In the genomic region with DNA sequence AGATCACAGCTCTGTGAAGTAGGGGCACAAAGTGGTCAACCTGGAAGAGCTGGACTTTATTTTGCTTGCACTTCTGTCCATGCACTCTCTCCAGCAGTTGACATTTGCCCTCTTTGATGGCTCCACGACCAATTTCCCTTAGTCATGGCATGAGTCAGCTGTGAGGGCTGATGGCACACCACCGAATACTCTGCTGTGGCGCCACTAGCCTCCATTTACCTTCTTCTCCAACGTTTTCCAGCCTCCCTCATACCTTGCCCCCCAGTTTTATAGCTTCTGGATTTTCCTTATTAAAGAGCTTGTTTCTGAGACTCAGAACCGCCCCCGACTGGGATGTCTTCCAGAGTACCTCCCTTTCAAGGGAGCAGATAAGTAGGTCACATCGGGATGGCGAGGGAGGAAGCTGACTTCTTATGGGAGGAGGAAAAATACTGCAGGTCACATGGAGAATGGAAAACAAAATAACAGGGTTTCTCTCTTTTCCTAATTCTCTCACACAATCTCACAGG, we compare ENCODE assay signal across 1 cellular context.
TF ChIP-seq lines count a peak whose summit lies in the region.

No MANE protein-coding gene starts in this region.

TF ChIP-seq in HepG2, 621 proteins besides CTCF, POLR2A, EP300 and RAD21 (continued from another document and continues in another):
- TF ChIP-seq NAIF1 (CRISPR knock-in tag; IDR thresholded peaks at IDR 0.05; ENCODE audit: borderline replicate concordance) (no peak), FOXK1 (CRISPR knock-in tag; IDR thresholded peaks at IDR 0.05; ENCODE audit: borderline replicate concordance, low read depth) (peak; percentile 58; the same call in 1 of the 2 replicates), ZNF614 (CRISPR knock-in tag; IDR thresholded peaks at IDR 0.05; ENCODE audit: borderline replicate concordance) (0 out of 2 replicates have a peak, but pooled peaks have one; percentile 26), PRMT3 (CRISPR knock-in tag; IDR thresholded peaks at IDR 0.05; ENCODE audit: borderline replicate concordance, low read depth) (no peak), GTF2F1 (IDR thresholded peaks at IDR 0.05; ENCODE audit: low read length) (no peak), GPN1 (CRISPR knock-in tag; IDR thresholded peaks at IDR 0.05; ENCODE audit: borderline replicate concordance) (no peak), FOXA1 (IDR thresholded peaks at IDR 0.05) (no peak), FOXA1 (CRISPR knock-in tag; IDR thresholded peaks at IDR 0.05) (peak; percentile 55), MAFG (CRISPR knock-in tag; IDR thresholded peaks at IDR 0.05) (peak; percentile 99), ZNF660 (CRISPR knock-in tag; IDR thresholded peaks at IDR 0.05; ENCODE audit: borderline replicate concordance, low read depth) (no peak), SAP130 (CRISPR knock-in tag; IDR thresholded peaks at IDR 0.05; ENCODE audit: low read depth) (peak; percentile 94), ZSCAN9 (CRISPR knock-in tag; IDR thresholded peaks at IDR 0.05; ENCODE audit: borderline replicate concordance) (no peak), TCF7 (IDR thresholded peaks at IDR 0.05; ENCODE audit: low read depth) (peak; percentile 25; the same call in 1 of the 2 replicates), ZNF605 (CRISPR knock-in tag; IDR thresholded peaks at IDR 0.05) (no peak), DNMT3B (CRISPR knock-in tag; conservative IDR thresholded peaks at IDR 0.05) (no peak), ZNF557 (CRISPR knock-in tag; IDR thresholded peaks at IDR 0.05) (no peak), SUZ12 (IDR thresholded peaks at IDR 0.05; ENCODE audit: low read depth, low read length) (no peak), ZMYM2 (CRISPR knock-in tag; IDR thresholded peaks at IDR 0.05) (no peak), ZNF788 (CRISPR knock-in tag; IDR thresholded peaks at IDR 0.05; ENCODE audit: borderline replicate concordance) (no peak; the same call in 1 of the 2 replicates), ZNF383 (CRISPR knock-in tag; IDR thresholded peaks at IDR 0.05; ENCODE audit: borderline replicate concordance) (no peak), KLF11 (CRISPR knock-in tag; IDR thresholded peaks at IDR 0.05) (no peak), MBD4 (IDR thresholded peaks at IDR 0.05; ENCODE audit: borderline replicate concordance, low read length) (no peak), ZZZ3 (CRISPR knock-in tag; IDR thresholded peaks at IDR 0.05; ENCODE audit: borderline replicate concordance) (no peak), DR1 (CRISPR knock-in tag; IDR thresholded peaks at IDR 0.05) (no peak), ZNF17 (CRISPR knock-in tag; IDR thresholded peaks at IDR 0.05) (no peak), ZNF235 (CRISPR knock-in tag; IDR thresholded peaks at IDR 0.05; ENCODE audit: borderline replicate concordance) (no peak), ZNF333 (CRISPR knock-in tag; IDR thresholded peaks at IDR 0.05; ENCODE audit: borderline replicate concordance) (no peak), ZNF703 (CRISPR knock-in tag; IDR thresholded peaks at IDR 0.05; ENCODE audit: borderline replicate concordance) (no peak), ZNF724P (CRISPR knock-in tag; IDR thresholded peaks at IDR 0.05; ENCODE audit: borderline replicate concordance) (no peak), KLF6 (CRISPR knock-in tag; IDR thresholded peaks at IDR 0.05) (no peak), TBP (CRISPR knock-in tag; IDR thresholded peaks at IDR 0.05) (no peak), ARNTL (CRISPR knock-in tag; IDR thresholded peaks at IDR 0.05) (no peak), SPEN (CRISPR knock-in tag; IDR thresholded peaks at IDR 0.05; ENCODE audit: low read depth) (no peak; the same call in 1 of the 2 replicates), HNRNPLL (IDR thresholded peaks at IDR 0.05; ENCODE audit: low read depth, low read length, poor library complexity, severe bottlenecking) (no peak), ZNF589 (CRISPR knock-in tag; conservative IDR thresholded peaks at IDR 0.05) (no peak), SSRP1 (CRISPR knock-in tag; IDR thresholded peaks at IDR 0.05) (no peak), FOXA3 (CRISPR knock-in tag; IDR thresholded peaks at IDR 0.05) (peak; percentile 75), MXD4 (CRISPR knock-in tag; IDR thresholded peaks at IDR 0.05) (no peak), FOXJ3 (CRISPR knock-in tag; IDR thresholded peaks at IDR 0.05; ENCODE audit: borderline replicate concordance) (no peak)
- TF ChIP-seq, protein P1, sequence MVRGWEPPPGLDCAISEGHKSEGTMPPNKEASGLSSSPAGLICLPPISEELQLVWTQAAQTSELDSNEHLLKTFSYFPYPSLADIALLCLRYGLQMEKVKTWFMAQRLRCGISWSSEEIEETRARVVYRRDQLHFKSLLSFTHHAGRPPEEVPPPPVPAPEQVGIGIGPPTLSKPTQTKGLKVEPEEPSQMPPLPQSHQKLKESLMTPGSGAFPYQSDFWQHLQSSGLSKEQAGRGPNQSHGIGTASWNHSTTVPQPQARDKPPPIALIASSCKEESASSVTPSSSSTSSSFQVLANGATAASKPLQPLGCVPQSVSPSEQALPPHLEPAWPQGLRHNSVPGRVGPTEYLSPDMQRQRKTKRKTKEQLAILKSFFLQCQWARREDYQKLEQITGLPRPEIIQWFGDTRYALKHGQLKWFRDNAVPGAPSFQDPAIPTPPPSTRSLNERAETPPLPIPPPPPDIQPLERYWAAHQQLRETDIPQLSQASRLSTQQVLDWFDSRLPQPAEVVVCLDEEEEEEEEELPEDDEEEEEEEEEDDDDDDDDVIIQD (CRISPR knock-in tag; IDR thresholded peaks at IDR 0.05; ENCODE audit: low read depth) = 0 out of 2 replicates have a peak, but pooled peaks have one; percentile 37
- TF ChIP-seq, protein P2, sequence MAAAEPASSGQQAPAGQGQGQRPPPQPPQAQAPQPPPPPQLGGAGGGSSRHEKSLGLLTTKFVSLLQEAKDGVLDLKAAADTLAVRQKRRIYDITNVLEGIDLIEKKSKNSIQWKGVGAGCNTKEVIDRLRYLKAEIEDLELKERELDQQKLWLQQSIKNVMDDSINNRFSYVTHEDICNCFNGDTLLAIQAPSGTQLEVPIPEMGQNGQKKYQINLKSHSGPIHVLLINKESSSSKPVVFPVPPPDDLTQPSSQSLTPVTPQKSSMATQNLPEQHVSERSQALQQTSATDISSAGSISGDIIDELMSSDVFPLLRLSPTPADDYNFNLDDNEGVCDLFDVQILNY (CRISPR knock-in tag; conservative IDR thresholded peaks at IDR 0.05) = no peak
- TF ChIP-seq, protein P3, sequence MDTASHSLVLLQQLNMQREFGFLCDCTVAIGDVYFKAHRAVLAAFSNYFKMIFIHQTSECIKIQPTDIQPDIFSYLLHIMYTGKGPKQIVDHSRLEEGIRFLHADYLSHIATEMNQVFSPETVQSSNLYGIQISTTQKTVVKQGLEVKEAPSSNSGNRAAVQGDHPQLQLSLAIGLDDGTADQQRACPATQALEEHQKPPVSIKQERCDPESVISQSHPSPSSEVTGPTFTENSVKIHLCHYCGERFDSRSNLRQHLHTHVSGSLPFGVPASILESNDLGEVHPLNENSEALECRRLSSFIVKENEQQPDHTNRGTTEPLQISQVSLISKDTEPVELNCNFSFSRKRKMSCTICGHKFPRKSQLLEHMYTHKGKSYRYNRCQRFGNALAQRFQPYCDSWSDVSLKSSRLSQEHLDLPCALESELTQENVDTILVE (CRISPR knock-in tag; IDR thresholded peaks at IDR 0.05) = no peak
- TF ChIP-seq, protein P4, sequence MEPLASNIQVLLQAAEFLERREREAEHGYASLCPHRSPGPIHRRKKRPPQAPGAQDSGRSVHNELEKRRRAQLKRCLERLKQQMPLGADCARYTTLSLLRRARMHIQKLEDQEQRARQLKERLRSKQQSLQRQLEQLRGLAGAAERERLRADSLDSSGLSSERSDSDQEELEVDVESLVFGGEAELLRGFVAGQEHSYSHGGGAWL (CRISPR knock-in tag; IDR thresholded peaks at IDR 0.05) = no peak
- TF ChIP-seq, protein P5, sequence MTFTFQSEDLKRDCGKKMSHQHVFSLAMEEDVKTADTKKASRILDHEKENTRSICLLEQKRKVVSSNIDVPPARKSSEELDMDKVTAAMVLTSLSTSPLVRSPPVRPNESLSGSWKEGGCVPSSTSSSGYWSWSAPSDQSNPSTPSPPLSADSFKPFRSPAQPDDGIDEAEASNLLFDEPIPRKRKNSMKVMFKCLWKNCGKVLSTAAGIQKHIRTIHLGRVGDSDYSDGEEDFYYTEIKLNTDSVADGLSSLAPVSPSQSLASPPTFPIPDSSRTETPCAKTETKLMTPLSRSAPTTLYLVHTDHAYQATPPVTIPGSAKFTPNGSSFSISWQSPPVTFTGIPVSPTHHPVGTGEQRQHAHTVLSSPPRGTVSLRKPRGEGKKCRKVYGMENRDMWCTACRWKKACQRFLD (CRISPR knock-in tag; IDR thresholded peaks at IDR 0.05; ENCODE audit: borderline replicate concordance) = no peak
- TF ChIP-seq, protein P6, sequence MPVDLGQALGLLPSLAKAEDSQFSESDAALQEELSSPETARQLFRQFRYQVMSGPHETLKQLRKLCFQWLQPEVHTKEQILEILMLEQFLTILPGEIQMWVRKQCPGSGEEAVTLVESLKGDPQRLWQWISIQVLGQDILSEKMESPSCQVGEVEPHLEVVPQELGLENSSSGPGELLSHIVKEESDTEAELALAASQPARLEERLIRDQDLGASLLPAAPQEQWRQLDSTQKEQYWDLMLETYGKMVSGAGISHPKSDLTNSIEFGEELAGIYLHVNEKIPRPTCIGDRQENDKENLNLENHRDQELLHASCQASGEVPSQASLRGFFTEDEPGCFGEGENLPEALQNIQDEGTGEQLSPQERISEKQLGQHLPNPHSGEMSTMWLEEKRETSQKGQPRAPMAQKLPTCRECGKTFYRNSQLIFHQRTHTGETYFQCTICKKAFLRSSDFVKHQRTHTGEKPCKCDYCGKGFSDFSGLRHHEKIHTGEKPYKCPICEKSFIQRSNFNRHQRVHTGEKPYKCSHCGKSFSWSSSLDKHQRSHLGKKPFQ (CRISPR knock-in tag; IDR thresholded peaks at IDR 0.05; ENCODE audit: insufficient replicate concordance) = no peak
- TF ChIP-seq, protein P7, sequence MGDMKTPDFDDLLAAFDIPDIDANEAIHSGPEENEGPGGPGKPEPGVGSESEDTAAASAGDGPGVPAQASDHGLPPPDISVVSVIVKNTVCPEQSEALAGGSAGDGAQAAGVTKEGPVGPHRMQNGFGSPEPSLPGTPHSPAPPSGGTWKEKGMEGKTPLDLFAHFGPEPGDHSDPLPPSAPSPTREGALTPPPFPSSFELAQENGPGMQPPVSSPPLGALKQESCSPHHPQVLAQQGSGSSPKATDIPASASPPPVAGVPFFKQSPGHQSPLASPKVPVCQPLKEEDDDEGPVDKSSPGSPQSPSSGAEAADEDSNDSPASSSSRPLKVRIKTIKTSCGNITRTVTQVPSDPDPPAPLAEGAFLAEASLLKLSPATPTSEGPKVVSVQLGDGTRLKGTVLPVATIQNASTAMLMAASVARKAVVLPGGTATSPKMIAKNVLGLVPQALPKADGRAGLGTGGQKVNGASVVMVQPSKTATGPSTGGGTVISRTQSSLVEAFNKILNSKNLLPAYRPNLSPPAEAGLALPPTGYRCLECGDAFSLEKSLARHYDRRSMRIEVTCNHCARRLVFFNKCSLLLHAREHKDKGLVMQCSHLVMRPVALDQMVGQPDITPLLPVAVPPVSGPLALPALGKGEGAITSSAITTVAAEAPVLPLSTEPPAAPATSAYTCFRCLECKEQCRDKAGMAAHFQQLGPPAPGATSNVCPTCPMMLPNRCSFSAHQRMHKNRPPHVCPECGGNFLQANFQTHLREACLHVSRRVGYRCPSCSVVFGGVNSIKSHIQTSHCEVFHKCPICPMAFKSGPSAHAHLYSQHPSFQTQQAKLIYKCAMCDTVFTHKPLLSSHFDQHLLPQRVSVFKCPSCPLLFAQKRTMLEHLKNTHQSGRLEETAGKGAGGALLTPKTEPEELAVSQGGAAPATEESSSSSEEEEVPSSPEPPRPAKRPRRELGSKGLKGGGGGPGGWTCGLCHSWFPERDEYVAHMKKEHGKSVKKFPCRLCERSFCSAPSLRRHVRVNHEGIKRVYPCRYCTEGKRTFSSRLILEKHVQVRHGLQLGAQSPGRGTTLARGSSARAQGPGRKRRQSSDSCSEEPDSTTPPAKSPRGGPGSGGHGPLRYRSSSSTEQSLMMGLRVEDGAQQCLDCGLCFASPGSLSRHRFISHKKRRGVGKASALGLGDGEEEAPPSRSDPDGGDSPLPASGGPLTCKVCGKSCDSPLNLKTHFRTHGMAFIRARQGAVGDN (CRISPR knock-in tag; IDR thresholded peaks at IDR 0.05) = no peak
- TF ChIP-seq, protein P8, sequence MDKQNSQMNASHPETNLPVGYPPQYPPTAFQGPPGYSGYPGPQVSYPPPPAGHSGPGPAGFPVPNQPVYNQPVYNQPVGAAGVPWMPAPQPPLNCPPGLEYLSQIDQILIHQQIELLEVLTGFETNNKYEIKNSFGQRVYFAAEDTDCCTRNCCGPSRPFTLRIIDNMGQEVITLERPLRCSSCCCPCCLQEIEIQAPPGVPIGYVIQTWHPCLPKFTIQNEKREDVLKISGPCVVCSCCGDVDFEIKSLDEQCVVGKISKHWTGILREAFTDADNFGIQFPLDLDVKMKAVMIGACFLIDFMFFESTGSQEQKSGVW (CRISPR knock-in tag; IDR thresholded peaks at IDR 0.05; ENCODE audit: borderline replicate concordance) = no peak
- TF ChIP-seq, protein P9, sequence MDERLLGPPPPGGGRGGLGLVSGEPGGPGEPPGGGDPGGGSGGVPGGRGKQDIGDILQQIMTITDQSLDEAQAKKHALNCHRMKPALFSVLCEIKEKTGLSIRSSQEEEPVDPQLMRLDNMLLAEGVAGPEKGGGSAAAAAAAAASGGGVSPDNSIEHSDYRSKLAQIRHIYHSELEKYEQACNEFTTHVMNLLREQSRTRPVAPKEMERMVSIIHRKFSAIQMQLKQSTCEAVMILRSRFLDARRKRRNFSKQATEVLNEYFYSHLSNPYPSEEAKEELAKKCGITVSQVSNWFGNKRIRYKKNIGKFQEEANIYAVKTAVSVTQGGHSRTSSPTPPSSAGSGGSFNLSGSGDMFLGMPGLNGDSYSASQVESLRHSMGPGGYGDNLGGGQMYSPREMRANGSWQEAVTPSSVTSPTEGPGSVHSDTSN (CRISPR knock-in tag; IDR thresholded peaks at IDR 0.05) = no peak
- TF ChIP-seq, protein P10, sequence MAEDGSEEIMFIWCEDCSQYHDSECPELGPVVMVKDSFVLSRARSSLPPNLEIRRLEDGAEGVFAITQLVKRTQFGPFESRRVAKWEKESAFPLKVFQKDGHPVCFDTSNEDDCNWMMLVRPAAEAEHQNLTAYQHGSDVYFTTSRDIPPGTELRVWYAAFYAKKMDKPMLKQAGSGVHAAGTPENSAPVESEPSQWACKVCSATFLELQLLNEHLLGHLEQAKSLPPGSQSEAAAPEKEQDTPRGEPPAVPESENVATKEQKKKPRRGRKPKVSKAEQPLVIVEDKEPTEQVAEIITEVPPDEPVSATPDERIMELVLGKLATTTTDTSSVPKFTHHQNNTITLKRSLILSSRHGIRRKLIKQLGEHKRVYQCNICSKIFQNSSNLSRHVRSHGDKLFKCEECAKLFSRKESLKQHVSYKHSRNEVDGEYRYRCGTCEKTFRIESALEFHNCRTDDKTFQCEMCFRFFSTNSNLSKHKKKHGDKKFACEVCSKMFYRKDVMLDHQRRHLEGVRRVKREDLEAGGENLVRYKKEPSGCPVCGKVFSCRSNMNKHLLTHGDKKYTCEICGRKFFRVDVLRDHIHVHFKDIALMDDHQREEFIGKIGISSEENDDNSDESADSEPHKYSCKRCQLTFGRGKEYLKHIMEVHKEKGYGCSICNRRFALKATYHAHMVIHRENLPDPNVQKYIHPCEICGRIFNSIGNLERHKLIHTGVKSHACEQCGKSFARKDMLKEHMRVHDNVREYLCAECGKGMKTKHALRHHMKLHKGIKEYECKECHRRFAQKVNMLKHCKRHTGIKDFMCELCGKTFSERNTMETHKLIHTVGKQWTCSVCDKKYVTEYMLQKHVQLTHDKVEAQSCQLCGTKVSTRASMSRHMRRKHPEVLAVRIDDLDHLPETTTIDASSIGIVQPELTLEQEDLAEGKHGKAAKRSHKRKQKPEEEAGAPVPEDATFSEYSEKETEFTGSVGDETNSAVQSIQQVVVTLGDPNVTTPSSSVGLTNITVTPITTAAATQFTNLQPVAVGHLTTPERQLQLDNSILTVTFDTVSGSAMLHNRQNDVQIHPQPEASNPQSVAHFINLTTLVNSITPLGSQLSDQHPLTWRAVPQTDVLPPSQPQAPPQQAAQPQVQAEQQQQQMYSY (CRISPR knock-in tag; IDR thresholded peaks at IDR 0.05) = no peak
